Comparison of ENCODE assay signal across 9 cellular contexts in the genomic region with DNA sequence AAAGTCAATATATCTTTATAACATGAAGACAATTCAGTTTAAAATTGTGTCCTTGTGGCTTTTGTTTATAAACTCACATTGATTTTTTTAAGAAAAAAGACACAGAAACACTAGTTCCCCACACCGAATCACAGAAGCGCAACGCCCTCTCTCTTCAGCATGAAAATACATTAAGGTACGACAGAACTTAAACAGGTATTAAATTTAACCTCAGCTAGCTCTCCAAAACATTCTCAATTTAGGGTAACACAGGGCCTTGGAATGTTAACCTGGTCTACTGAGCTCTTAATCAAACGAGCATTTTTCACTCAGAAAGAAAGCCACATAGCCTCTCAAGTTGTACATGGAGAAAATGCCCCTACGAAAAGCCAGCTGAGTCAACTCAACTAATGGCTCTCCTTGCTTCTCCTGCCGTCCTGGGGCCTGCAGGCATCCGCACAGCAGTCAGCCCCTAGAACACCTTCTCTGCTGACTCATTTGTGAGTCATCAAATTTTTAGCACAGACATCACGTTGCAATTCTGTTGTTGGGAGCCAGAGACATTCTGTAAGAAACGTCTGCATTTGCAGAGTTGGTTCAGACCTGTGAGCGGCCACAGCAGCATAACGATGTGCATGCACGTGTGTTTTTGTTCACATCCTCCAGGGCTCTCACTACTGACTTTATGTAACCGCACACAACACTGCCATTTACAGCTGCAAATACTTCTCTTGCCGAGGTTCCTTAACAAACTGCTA.
DNase-seq lines count a peak whose midpoint lies in the region; ATAC-seq and TF ChIP-seq lines count a peak whose summit lies in the region.
"Had no signal": no experiment of that assay in that cellular context is flagged by ENCODE, and none has a peak within 500 bp of the region (broad histone marks: within the 10 kb centered on the region; RNA-seq: fewer than 3 reads in every experiment).

No MANE protein-coding gene starts in this region.

- H3K27me3 Mint-ChIP-seq in osteocyte (ENCODE audit: unreplicated experiment) (no peaks in the 10 kb centered on the region), T-helper 17 cell (no peaks in the 10 kb centered on the region)

- H3K36me3 Mint-ChIP-seq in osteocyte (ENCODE audit: unreplicated experiment): peaks cover 15% of the 10 kb centered on the region
- H3K36me3 Mint-ChIP-seq in T-helper 17 cell (ENCODE audit: low read depth): peaks cover 24% of the 10 kb centered on the region

- no peaks in the 10 kb centered on the region for H3K9me3 Mint-ChIP-seq in osteocyte (ENCODE audit: unreplicated experiment)

- peak overlapping the region; percentile 12 for H3K27ac ChIP-seq in epithelial cell of prostate
- H3K27ac ChIP-seq: gastrocnemius medialis had no signal

- H3K9me3 ChIP-seq in T-helper 17 cell (ENCODE audit: control insufficient read depth, low read length, poor library complexity, severe bottlenecking): no peaks in the 10 kb centered on the region
- H3K9me3 ChIP-seq: gastrocnemius medialis had no signal

- peak; percentile 8 for TF ChIP-seq CTCF in osteocyte (IDR thresholded peaks at IDR 0.05)

- peak overlapping the region; percentile 83 for H3K27ac Mint-ChIP-seq in osteocyte (ENCODE audit: unreplicated experiment)
- no peak overlapping the region for H3K27ac Mint-ChIP-seq in T-helper 17 cell

- H3K4me3 Mint-ChIP-seq in osteocyte (ENCODE audit: unreplicated experiment) (peak overlapping the region; percentile 42), T-helper 17 cell (no peak overlapping the region)

- ATAC-seq in GM21423 (IDR thresholded peaks at IDR 0.05; ENCODE audit: unreplicated experiment) (no peak), T-helper 17 cell (no peak)
- ATAC-seq: gastrocnemius medialis had no signal

- DNase-seq in GM04504 (ENCODE audit: low read depth) (peak; percentile 85), NCI-H748 (lab: John Stamatoyannopoulos, UW; ENCODE audit: unreplicated experiment) (peak; percentile 81), epithelial cell of prostate (ENCODE audit: low read depth, low spot score) (peak; percentile 78), osteocyte (ENCODE audit: extremely low spot score, unreplicated experiment) (no peak), CD1c-positive myeloid dendritic cell (ENCODE audit: extremely low spot score) (no peak), T-helper 17 cell (no peak)
- DNase-seq in activated CD4-positive, alpha-beta T cell treated with anti-CD3 and anti-CD28 coated beads, Interleukin-2, amount 50 U/mL, for 1 hour: no peak
- DNase-seq: gastrocnemius medialis had no signal

- peaks cover 33% of the 10 kb centered on the region for H3K4me1 Mint-ChIP-seq in osteocyte (ENCODE audit: unreplicated experiment)
- H3K4me1 Mint-ChIP-seq in T-helper 17 cell: peaks cover 6% of the 10 kb centered on the region

Comparison
In these comparisons a context has a peak if more than half of its experiments do, and no peak if none do; other contexts are left out.
1. DNase-seq: peak in GM04504 (single experiment), NCI-H748 (single experiment) and epithelial cell of prostate (single experiment); none in osteocyte (single experiment), CD1c-positive myeloid dendritic cell (single experiment), T-helper 17 cell (0 of 3) and activated CD4-positive, alpha-beta T cell treated with anti-CD3 and anti-CD28 coated beads, Interleukin-2, amount 50 U/mL, for 1 hour (single experiment).